Comparison of ENCODE assay signal across 8 cellular contexts in the genomic region with DNA sequence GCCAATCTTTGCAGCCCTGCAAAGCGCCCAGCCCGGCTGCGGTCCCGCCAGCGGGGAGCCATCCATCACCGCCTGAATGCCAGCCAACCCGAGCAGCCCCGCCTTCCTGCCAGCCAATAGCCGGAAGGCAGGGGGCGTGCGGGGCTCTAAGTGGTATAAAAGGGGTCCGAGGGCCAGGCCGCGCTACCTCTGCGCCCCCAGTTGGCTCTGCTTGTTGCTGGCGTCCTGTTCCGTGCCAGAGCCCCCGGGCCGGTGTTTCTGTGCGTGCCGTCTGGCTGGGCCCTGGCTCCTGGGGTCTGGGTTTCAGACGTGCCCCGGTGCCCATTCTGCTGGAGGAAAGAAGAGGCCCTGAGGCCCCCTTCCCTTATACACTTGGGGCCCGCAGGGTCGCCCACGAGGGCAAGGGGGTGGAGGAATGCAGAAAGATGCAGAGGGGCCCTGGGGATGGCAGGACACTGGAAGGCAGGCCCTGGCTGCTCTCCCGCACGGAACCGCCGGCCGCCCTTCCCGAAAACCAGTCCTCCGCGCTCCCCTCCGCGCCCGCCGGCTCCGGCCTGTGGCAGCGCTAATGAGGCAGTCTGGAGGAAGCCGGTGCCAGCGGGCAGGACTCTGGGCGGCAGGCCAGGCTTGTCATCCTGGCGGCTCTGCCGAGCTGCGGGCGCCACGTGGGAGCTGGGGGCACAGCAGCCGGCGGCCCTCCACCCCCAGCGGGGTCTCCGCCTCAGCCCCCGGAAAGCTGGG. TPM values are rescaled to one million over a fixed set of nuclear protein-coding genes. Genes with fewer than 3 reads are reported as not detected.
DNase-seq lines count a peak whose midpoint lies in the region; ATAC-seq and TF ChIP-seq lines count a peak whose summit lies in the region.

No MANE protein-coding gene starts in this region.

- H3K36me3 ChIP-seq in mesodermal cell (ENCODE audit: control insufficient read depth, insufficient read depth, low read length): no peaks in the 10 kb centered on the region

- peak; percentile 72 for DNase-seq in AG20443 (ENCODE audit: low spot score)
- peak; percentile 79 for DNase-seq in HFFc6
- peak; percentile 97 for DNase-seq in NCI-H69 (lab: John Stamatoyannopoulos, UW)
- peak; percentile 47 for DNase-seq in activated T-cell treated with anti-CD3 and anti-CD28 coated beads for 48 hours (ENCODE audit: low read depth)
- no peak for DNase-seq in epithelial cell of proximal tubule (ENCODE audit: low read depth)

- H3K27me3 Mint-ChIP-seq in HFFc6 (ENCODE audit: insufficient read depth): peaks cover 6% of the 10 kb centered on the region
- H3K27me3 Mint-ChIP-seq in stimulated activated naive CD8-positive, alpha-beta T cell treated with anti-CD3 and anti-CD28 coated beads, Interleukin-15, Interleukin-2, amounts not matched to agents 100 ng/mL and 50 ng/mL, for 24 hours: peaks cover 36% of the 10 kb centered on the region

- H3K4me3 Mint-ChIP-seq in HFFc6: peak overlapping the region; percentile 74
- peak overlapping the region; percentile 70 for H3K4me3 Mint-ChIP-seq in stimulated activated naive CD8-positive, alpha-beta T cell treated with anti-CD3 and anti-CD28 coated beads, Interleukin-15, Interleukin-2, amounts not matched to agents 100 ng/mL and 50 ng/mL, for 24 hours

- H3K36me3 Mint-ChIP-seq in HFFc6 (ENCODE audit: low read depth): no peaks in the 10 kb centered on the region
- H3K36me3 Mint-ChIP-seq in stimulated activated naive CD8-positive, alpha-beta T cell treated with anti-CD3 and anti-CD28 coated beads, Interleukin-15, Interleukin-2, amounts not matched to agents 100 ng/mL and 50 ng/mL, for 24 hours (ENCODE audit: low read depth): no peaks in the 10 kb centered on the region

- peak overlapping the region; percentile 96 for H3K27ac Mint-ChIP-seq in HFFc6
- H3K27ac Mint-ChIP-seq in stimulated activated naive CD8-positive, alpha-beta T cell treated with anti-CD3 and anti-CD28 coated beads, Interleukin-15, Interleukin-2, amounts not matched to agents 100 ng/mL and 50 ng/mL, for 24 hours: peak overlapping the region; percentile 26

- H3K4me3 ChIP-seq in epithelial cell of proximal tubule (ENCODE audit: low read depth, low read length) (peak overlapping the region; percentile 52), mesodermal cell (ENCODE audit: extremely low read depth, insufficient read depth, low read length, poor library complexity, severe bottlenecking) (peak overlapping the region; percentile 42)

- peaks cover 10% of the 10 kb centered on the region for H3K4me1 ChIP-seq in mesodermal cell (ENCODE audit: control insufficient read depth, insufficient read depth, low read length, poor library complexity, severe bottlenecking)

- peaks cover 50% of the 10 kb centered on the region for H3K4me1 Mint-ChIP-seq in HFFc6 (ENCODE audit: low read depth)
- peaks cover 32% of the 10 kb centered on the region for H3K4me1 Mint-ChIP-seq in stimulated activated naive CD8-positive, alpha-beta T cell treated with anti-CD3 and anti-CD28 coated beads, Interleukin-15, Interleukin-2, amounts not matched to agents 100 ng/mL and 50 ng/mL, for 24 hours (ENCODE audit: low read depth)

- no peaks in the 10 kb centered on the region for H3K9me3 ChIP-seq in mesodermal cell (ENCODE audit: control insufficient read depth, low read length)

- TF ChIP-seq CTCF in HFFc6 (IDR thresholded peaks at IDR 0.05): peak; percentile 59
- TF ChIP-seq CTCF in epithelial cell of proximal tubule (conservative IDR thresholded peaks at IDR 0.05; ENCODE audit: low read depth, low read length): no peak

- ATAC-seq in HG02610 (IDR thresholded peaks at IDR 0.05; ENCODE audit: unreplicated experiment): no peak

- H3K27ac ChIP-seq in mesodermal cell (ENCODE audit: low read depth, low read length, severe bottlenecking): peak overlapping the region; percentile 45

- 1% methylated on average over 43 to 45 of the region's 53 CpGs for WGBS in mesodermal cell (ENCODE audit: insufficient coverage in 2 of 2), 2 experiments

- no peaks in the 10 kb centered on the region for H3K9me3 Mint-ChIP-seq in HFFc6
- no peaks in the 10 kb centered on the region for H3K9me3 Mint-ChIP-seq in stimulated activated naive CD8-positive, alpha-beta T cell treated with anti-CD3 and anti-CD28 coated beads, Interleukin-15, Interleukin-2, amounts not matched to agents 100 ng/mL and 50 ng/mL, for 24 hours

RNA-seq across cellular contexts. Expression of a gene that starts 14.0 kb away (rescaled TPM):
- total RNA-seq in HFFc6 (2021; fragmentation: NEBNext Ultra II Directional; extraction: Animal tissue kit (Norgen Biotek cat#: 25700)): 100 to 1,000 TPM; 209 to 260 (median 211) TPM
- 2.6 and 8.0 TPM in 2 replicates for total RNA-seq in epithelial cell of proximal tubule
- polyA plus RNA-seq in mesodermal cell (2013, experiment 1 of 2): 5.7 TPM
- 8.0 TPM for polyA plus RNA-seq in mesodermal cell (2013, experiment 2 of 2)

RNA-seq across cellular contexts. Expression of a gene that starts 24.6 kb away (rescaled TPM):
- 100 to 1,000 TPM; 181 to 207 (median 193) TPM for total RNA-seq in HFFc6 (2021; fragmentation: NEBNext Ultra II Directional; extraction: Animal tissue kit (Norgen Biotek cat#: 25700))
- 69.1 and 79.6 TPM in 2 replicates for total RNA-seq in epithelial cell of proximal tubule
- polyA plus RNA-seq in mesodermal cell (2013, experiment 1 of 2): 143 TPM
- 107 TPM for polyA plus RNA-seq in mesodermal cell (2013, experiment 2 of 2)

RNA-seq across cellular contexts. Expression of a gene that starts 52.7 kb away (rescaled TPM):
- total RNA-seq in HFFc6 (2021; fragmentation: NEBNext Ultra II Directional; extraction: Animal tissue kit (Norgen Biotek cat#: 25700)): 10 to 100 TPM; 78.4 to 91.3 (median 81.8) TPM
- total RNA-seq in epithelial cell of proximal tubule: 71.0 and 111 TPM in 2 replicates
- 139 TPM for polyA plus RNA-seq in mesodermal cell (2013, experiment 1 of 2)
- polyA plus RNA-seq in mesodermal cell (2013, experiment 2 of 2): 116 TPM

Comparison
In these comparisons a context has a peak if more than half of its experiments do, and no peak if none do; other contexts are left out.
1. RNA of a gene that starts 14.0 kb away (total RNA-seq): 209 to 260 TPM in HFFc6; 2.6 to 8.0 TPM in epithelial cell of proximal tubule; every median in the first group is over 10 times any median in the second.